Comparison of ENCODE assay signal across 8 cellular contexts in genomic region chr17:72407336-72408121, GRCh38.
DNase-seq lines count a peak whose midpoint lies in the region; ATAC-seq, FAIRE-seq and TF ChIP-seq lines count a peak whose summit lies in the region.

No MANE protein-coding gene starts in this region.

- FAIRE-seq in GM18507 (lab: Jason Lieb, UNC): peak; percentile 84
- no peak for FAIRE-seq in small intestine (lab: Jason Lieb, UNC)

- H3K27me3 ChIP-seq in small intestine (ENCODE audit: control insufficient read depth in 2 of 2, insufficient read depth in 2 of 2, low read length in 2 of 2): no peaks in the 10 kb centered on the region

- H3K9me3 Mint-ChIP-seq in activated B cell treated with CpG ODN at 0.5 μM for 24 hours (no peaks in the 10 kb centered on the region), immature natural killer cell (peaks cover 0 to 4% (median 0%) of the 10 kb centered on the region in 6 donors), T-cell (no peaks in the 10 kb centered on the region)

- DNase-seq in GM18507 (ENCODE audit: extremely low spot score, insufficient read length, low read depth) (peak; percentile 53), NCI-H1417 (lab: John Stamatoyannopoulos, UW) (peak; percentile 68 to 97 (median 89)), activated B cell treated with CpG ODN at 0.5 μM for 24 hours (no peak), left ventricle myocardium superior (peak; percentile 43), small intestine (peak; percentile 84), immature natural killer cell (no peak), T-cell (no peak)

- H3K4me3 Mint-ChIP-seq in activated B cell treated with CpG ODN at 0.5 μM for 24 hours: peak overlapping the region; percentile 12
- no peak overlapping the region for H3K4me3 Mint-ChIP-seq in immature natural killer cell
- no peak overlapping the region for H3K4me3 Mint-ChIP-seq in T-cell

- no peak overlapping the region for H3K27ac Mint-ChIP-seq in activated B cell treated with CpG ODN at 0.5 μM for 24 hours
- H3K27ac Mint-ChIP-seq in immature natural killer cell: no peak overlapping the region
- H3K27ac Mint-ChIP-seq in T-cell: no peak overlapping the region

- WGBS in small intestine, 3 donors: 28 to 36% (median 36%) methylated on average over 8 of the region's 8 CpGs

- H3K36me3 Mint-ChIP-seq in activated B cell treated with CpG ODN at 0.5 μM for 24 hours (ENCODE audit: low read depth): no peaks in the 10 kb centered on the region
- no peaks in the 10 kb centered on the region for H3K36me3 Mint-ChIP-seq in immature natural killer cell
- H3K36me3 Mint-ChIP-seq in T-cell: peaks cover 3% of the 10 kb centered on the region

- H3K4me1 Mint-ChIP-seq in activated B cell treated with CpG ODN at 0.5 μM for 24 hours (peaks cover 13% of the 10 kb centered on the region), immature natural killer cell (no peaks in the 10 kb centered on the region), T-cell (no peaks in the 10 kb centered on the region)

- peak overlapping the region; percentile 30 to 82 for H3K27ac ChIP-seq in small intestine (ENCODE audit: low read depth in 1 of 2, low read length in 1 of 2)

- H3K36me3 ChIP-seq in small intestine (ENCODE audit: control insufficient read depth in 2 of 2, insufficient read depth in 2 of 2, low read length in 2 of 2): no peaks in the 10 kb centered on the region

- H3K9me3 ChIP-seq in small intestine (ENCODE audit: control insufficient read depth, low read depth): no peaks in the 10 kb centered on the region

- H3K4me3 ChIP-seq in small intestine (ENCODE audit: low read depth in 1 of 2, low read length in 2 of 2): no peak overlapping the region

- H3K27me3 Mint-ChIP-seq in activated B cell treated with CpG ODN at 0.5 μM for 24 hours: no peaks in the 10 kb centered on the region
- H3K27me3 Mint-ChIP-seq in immature natural killer cell (ENCODE audit: low read depth in 3 of 3): peaks cover 0 to 2% (median 0%) of the 10 kb centered on the region in 3 donors
- H3K27me3 Mint-ChIP-seq in T-cell: peaks cover 0 to 4% of the 10 kb centered on the region in 2 donors

- POLR2A ChIA-PET in activated B cell treated with CpG ODN at 0.5 μM for 24 hours (lab: Charles Lee) (interaction anchor here (1.1 kb wide), 1 partner anchor 14 kb away, joined by 3 read pairs; no protein-coding TSS in a partner anchor), T-cell (lab: Charles Lee) (no interaction called here)

- no peak for TF ChIP-seq CTCF in activated B cell treated with CpG ODN at 0.5 μM for 24 hours (IDR thresholded peaks at IDR 0.05)

- CTCF ChIA-PET in activated B cell treated with CpG ODN at 0.5 μM for 24 hours (lab: Charles Lee) (no interaction called here), T-cell (lab: Charles Lee) (no interaction called here)

- peak; percentile 90 for ATAC-seq in HG02642 (IDR thresholded peaks at IDR 0.05; ENCODE audit: poor library complexity, unreplicated experiment)
- peak; percentile 84 for ATAC-seq in activated B cell treated with CpG ODN at 0.5 μM for 24 hours (ENCODE audit: low read depth)
- peak; percentile 77 for ATAC-seq in left ventricle myocardium superior
- ATAC-seq in T-cell (replicated peaks in 1 of 4): no peak

- intact Hi-C loops in activated B cell treated with CpG ODN at 0.5 μM for 24 hours (cut with micrococcal nuclease) (loop anchor here (1.0 kb wide), 1 partner anchor 15 kb away; no protein-coding TSS in a partner anchor), left ventricle myocardium superior (cut with micrococcal nuclease) (no loop called here)

- peaks cover 9 to 10% of the 10 kb centered on the region in 2 donors for H3K4me1 ChIP-seq in small intestine (ENCODE audit: control insufficient read depth in 2 of 2, insufficient read depth in 1 of 2, low read depth in 1 of 2, low read length in 1 of 2)

Comparison
In these comparisons a context has a peak if more than half of its experiments do, and no peak if none do; other contexts are left out.
1. DNase-seq: peak in GM18507 (single experiment), NCI-H1417 (3 of 3), left ventricle myocardium superior (single experiment) and small intestine (single experiment); none in activated B cell treated with CpG ODN at 0.5 μM for 24 hours (single experiment), immature natural killer cell (0 of 3) and T-cell (0 of 34).
2. ATAC-seq: peak in HG02642 (single experiment), activated B cell treated with CpG ODN at 0.5 μM for 24 hours (single experiment) and left ventricle myocardium superior (single experiment); none in T-cell (0 of 4).